ENCODE assay signal across 1 cellular context in genomic region chr17:81345211-81346089, GRCh38.
A peak's percentile ranks its signal among the peaks of the same experiment; 100 is the strongest.
TF ChIP-seq lines count a peak whose summit lies in the region.

No MANE protein-coding gene starts in this region.

TF ChIP-seq in K562, 482 proteins besides CTCF, POLR2A, EP300 and RAD21 (continued from another document and continues in another):
- TF ChIP-seq ARID4B (CRISPR knock-in tag; IDR thresholded peaks at IDR 0.05) (peak; percentile 74), SETDB1 (IDR thresholded peaks at IDR 0.05; ENCODE audit: low read length) (no peak), TFAM (CRISPR knock-in tag; conservative IDR thresholded peaks at IDR 0.05) (no peak), MECOM (CRISPR knock-in tag; IDR thresholded peaks at IDR 0.05) (no peak), L3MBTL2 (IDR thresholded peaks at IDR 0.05) (peak; percentile 86), EP400 (IDR thresholded peaks at IDR 0.05) (peak; percentile 29; the same call in 1 of the 2 replicates), ZMIZ1 (IDR thresholded peaks at IDR 0.05; ENCODE audit: low read depth in 2 of 2, low read length in 2 of 2) (no peak), ARNT (IDR thresholded peaks at IDR 0.05) (no peak), RAD51 (IDR thresholded peaks at IDR 0.05; ENCODE audit: borderline replicate concordance, low read depth) (no peak), KAT7 (CRISPR knock-in tag; IDR thresholded peaks at IDR 0.05; ENCODE audit: borderline replicate concordance) (no peak; the same call in 1 of the 2 replicates), ZNF398 (CRISPR knock-in tag; IDR thresholded peaks at IDR 0.05) (no peak), BCL6 (CRISPR knock-in tag; IDR thresholded peaks at IDR 0.05) (no peak), PREB (CRISPR knock-in tag; IDR thresholded peaks at IDR 0.05) (no peak), RBM17 (IDR thresholded peaks at IDR 0.05; ENCODE audit: borderline replicate concordance, low read depth, low read length) (no peak), PRPF4 (IDR thresholded peaks at IDR 0.05; ENCODE audit: insufficient read depth, low read depth, low read length, poor library complexity, severe bottlenecking) (no peak), CHD4 (IDR thresholded peaks at IDR 0.05; ENCODE audit: insufficient read depth, insufficient replicate concordance, low read depth, low read length, poor library complexity, severe bottlenecking) (no peak), GMEB1 (CRISPR knock-in tag; IDR thresholded peaks at IDR 0.05) (0 out of 2 replicates have a peak, but pooled peaks have one; percentile 44), ZNF395 (CRISPR knock-in tag; IDR thresholded peaks at IDR 0.05) (peak; percentile 47; the same call in 1 of the 2 replicates), PKNOX1 (IDR thresholded peaks at IDR 0.05) (no peak), THRAP3 (IDR thresholded peaks at IDR 0.05; ENCODE audit: borderline replicate concordance) (no peak), TAF9B (IDR thresholded peaks at IDR 0.05; ENCODE audit: partially characterized antibody) (no peak), ZNF512 (tag; IDR thresholded peaks at IDR 0.05) (no peak), ZNF717 (CRISPR knock-in tag; IDR thresholded peaks at IDR 0.05) (no peak), SREBF2 (CRISPR knock-in tag; IDR thresholded peaks at IDR 0.05) (no peak), MLLT1 (IDR thresholded peaks at IDR 0.05) (peak; percentile 41 to 44; a peak in 1 of 4 replicates), PURB (CRISPR knock-in tag; IDR thresholded peaks at IDR 0.05; ENCODE audit: low read depth) (no peak), CGGBP1 (CRISPR knock-in tag; IDR thresholded peaks at IDR 0.05) (no peak), POLR2B (IDR thresholded peaks at IDR 0.05; ENCODE audit: low read depth, partially characterized antibody) (peak; percentile 74), THAP12 (CRISPR knock-in tag; IDR thresholded peaks at IDR 0.05) (no peak), ZNF277 (CRISPR knock-in tag; IDR thresholded peaks at IDR 0.05; ENCODE audit: borderline replicate concordance) (no peak), PHF20 (IDR thresholded peaks at IDR 0.05; ENCODE audit: partially characterized antibody) (no peak), SRSF1 (IDR thresholded peaks at IDR 0.05; ENCODE audit: low read depth, low read length) (no peak), MAFK (IDR thresholded peaks at IDR 0.05; ENCODE audit: low read length) (no peak), ELF1 (tag; IDR thresholded peaks at IDR 0.05) (peak; percentile 69)
